Comparison of ENCODE assay signal across 28 cellular contexts in genomic region chr15:59941612-59942011, GRCh38.
DNase-seq lines count a peak whose midpoint lies in the region; ATAC-seq and TF ChIP-seq lines count a peak whose summit lies in the region.
"Had no signal": no experiment of that assay in that cellular context is flagged by ENCODE, and none has a peak within 500 bp of the region (broad histone marks: within the 10 kb centered on the region; RNA-seq: fewer than 3 reads in every experiment).

No MANE protein-coding gene starts in this region.

- H3K27me3 ChIP-seq in endodermal cell (ENCODE audit: control insufficient read depth, insufficient read depth, low read length, poor library complexity, severe bottlenecking): no peaks in the 10 kb centered on the region
- H3K27me3 ChIP-seq in gastroesophageal sphincter: peaks cover 40% of the 10 kb centered on the region
- H3K27me3 ChIP-seq: BLaER1 treated with 17β-estradiol and CSF1 and Interleukin-3, amounts not matched to agents 10 nM and 100 nM; ovary had no signal

- H3K9me3 ChIP-seq in endodermal cell (ENCODE audit: control insufficient read depth, low read length): no peaks in the 10 kb centered on the region
- no peaks in the 10 kb centered on the region for H3K9me3 ChIP-seq in mesodermal cell (ENCODE audit: control insufficient read depth, low read length)
- no peaks in the 10 kb centered on the region for H3K9me3 ChIP-seq in gastroesophageal sphincter
- H3K9me3 ChIP-seq: BLaER1 treated with 17β-estradiol and CSF1 and Interleukin-3, amounts not matched to agents 10 nM and 100 nM; ovary had no signal

- no peak overlapping the region for H3K4me3 Mint-ChIP-seq in endodermal cell
- H3K4me3 Mint-ChIP-seq: nephron progenitor cell; stimulated activated naive B cell treated with anti-CD40 and anti-IgM and Interleukin-4, amounts not matched to agents 10 μg/mL and 1 μg/mL and 100 μg/mL, for 72 hours had no signal

- WGBS in endodermal cell (ENCODE audit: insufficient coverage in 1 of 2, insufficient read length in 1 of 2), 2 experiments: 66 to 72% methylated on average over 4 to 6 of the region's 6 CpGs
- WGBS in mesodermal cell (ENCODE audit: insufficient coverage in 2 of 2), 2 experiments: 60 to 61% methylated on average over 1 to 4 of the region's 6 CpGs
- WGBS in gastroesophageal sphincter (ENCODE audit: low coverage in 1 of 2), 2 donors: 90 to 97% methylated on average over 5 to 6 of the region's 6 CpGs

- H3K27me3 Mint-ChIP-seq in endodermal cell (ENCODE audit: insufficient read depth): peaks cover 28% of the 10 kb centered on the region

- H3K27ac ChIP-seq in endodermal cell (ENCODE audit: low read depth, low read length) (no peak overlapping the region), mesodermal cell (ENCODE audit: low read depth, low read length, severe bottlenecking) (peak overlapping the region; percentile 46), gastroesophageal sphincter (no peak overlapping the region)
- H3K27ac ChIP-seq: BLaER1 treated with 17β-estradiol and CSF1 and Interleukin-3, amounts not matched to agents 10 nM and 100 nM; ovary; skin epidermis had no signal

- peaks cover 12% of the 10 kb centered on the region for H3K4me1 Mint-ChIP-seq in endodermal cell
- H3K4me1 Mint-ChIP-seq: stimulated activated naive B cell treated with anti-CD40 and anti-IgM and Interleukin-4, amounts not matched to agents 10 μg/mL and 1 μg/mL and 100 μg/mL, for 72 hours had no signal

- H3K9ac ChIP-seq in endodermal cell (ENCODE audit: extremely low read depth, low read length, poor library complexity, severe bottlenecking): no peak overlapping the region
- H3K9ac ChIP-seq: BLaER1 treated with 17β-estradiol and CSF1 and Interleukin-3, amounts not matched to agents 10 nM and 100 nM had no signal

- TF ChIP-seq POLR2A in gastroesophageal sphincter (IDR thresholded peaks at IDR 0.05): no peak

- peak overlapping the region; percentile 18 for H3K27ac Mint-ChIP-seq in endodermal cell
- H3K27ac Mint-ChIP-seq: nephron progenitor cell; stimulated activated naive B cell treated with anti-CD40 and anti-IgM and Interleukin-4, amounts not matched to agents 10 μg/mL and 1 μg/mL and 100 μg/mL, for 72 hours had no signal

- TF ChIP-seq CTCF in endodermal cell (conservative IDR thresholded peaks at IDR 0.05) (no peak), gastroesophageal sphincter (IDR thresholded peaks at IDR 0.05) (no peak)

- no peaks in the 10 kb centered on the region for H3K9me3 Mint-ChIP-seq in endodermal cell
- H3K9me3 Mint-ChIP-seq: nephron progenitor cell; stimulated activated naive B cell treated with anti-CD40 and anti-IgM and Interleukin-4, amounts not matched to agents 10 μg/mL and 1 μg/mL and 100 μg/mL, for 72 hours had no signal

- H3K4me3 ChIP-seq in endodermal cell (ENCODE audit: low read length) (no peak overlapping the region), mesodermal cell (ENCODE audit: extremely low read depth, insufficient read depth, low read length, poor library complexity, severe bottlenecking) (no peak overlapping the region), gastroesophageal sphincter (no peak overlapping the region)
- H3K4me3 ChIP-seq: BLaER1 treated with 17β-estradiol and CSF1 and Interleukin-3, amounts not matched to agents 10 nM and 100 nM; ovary; skin epidermis had no signal

- H3K4me1 ChIP-seq in endodermal cell (ENCODE audit: control insufficient read depth, insufficient read depth, low read length) (no peaks in the 10 kb centered on the region), mesodermal cell (ENCODE audit: control insufficient read depth, insufficient read depth, low read length, poor library complexity, severe bottlenecking) (peaks cover 13% of the 10 kb centered on the region), gastroesophageal sphincter (no peaks in the 10 kb centered on the region)

- TF ChIP-seq EP300 in gastroesophageal sphincter (IDR thresholded peaks at IDR 0.05): no peak

- peak; percentile 3 for DNase-seq in ELR (ENCODE audit: low read depth)
- DNase-seq in M059J (ENCODE audit: low read depth): peak; percentile 53
- peak; percentile 71 for DNase-seq in endodermal cell
- no peak for DNase-seq in NCI-H1694 (lab: John Stamatoyannopoulos, UW)
- DNase-seq: activated CD4-positive, CD25-positive, alpha-beta regulatory T cell; activated naive CD4-positive, alpha-beta T cell; central memory CD4-positive, alpha-beta T cell; COR-L47; DMS53; GDM1; head of caudate nucleus; left colon; mammary epithelial cell; NCI-H1092; NCI-H187; NCI-H82; nephron progenitor cell; ovary; RPMI8226; stimulated activated naive B cell treated with anti-CD40 and anti-IgM and Interleukin-4, amounts not matched to agents 10 μg/mL and 1 μg/mL and 100 μg/mL, for 72 hours; substantia nigra had no signal

- no peaks in the 10 kb centered on the region for H3K36me3 Mint-ChIP-seq in endodermal cell (ENCODE audit: low read depth)
- H3K36me3 Mint-ChIP-seq: stimulated activated naive B cell treated with anti-CD40 and anti-IgM and Interleukin-4, amounts not matched to agents 10 μg/mL and 1 μg/mL and 100 μg/mL, for 72 hours had no signal

- H3K36me3 ChIP-seq in endodermal cell (ENCODE audit: control insufficient read depth, insufficient read depth, low read length) (no peaks in the 10 kb centered on the region), mesodermal cell (ENCODE audit: control insufficient read depth, insufficient read depth, low read length) (no peaks in the 10 kb centered on the region), gastroesophageal sphincter (no peaks in the 10 kb centered on the region)
- H3K36me3 ChIP-seq: BLaER1 treated with 17β-estradiol and CSF1 and Interleukin-3, amounts not matched to agents 10 nM and 100 nM; ovary had no signal

- no peak for ATAC-seq in gastroesophageal sphincter
- ATAC-seq in GM19023 (IDR thresholded peaks at IDR 0.05; ENCODE audit: unreplicated experiment): no peak
- ATAC-seq in GM19351 (IDR thresholded peaks at IDR 0.05; ENCODE audit: unreplicated experiment): no peak
- ATAC-seq: esophagus mucosa; left colon; stimulated activated naive B cell treated with anti-CD40 and anti-IgM and Interleukin-4, amounts not matched to agents 10 μg/mL and 1 μg/mL and 100 μg/mL, for 72 hours had no signal
